In the genomic region with DNA sequence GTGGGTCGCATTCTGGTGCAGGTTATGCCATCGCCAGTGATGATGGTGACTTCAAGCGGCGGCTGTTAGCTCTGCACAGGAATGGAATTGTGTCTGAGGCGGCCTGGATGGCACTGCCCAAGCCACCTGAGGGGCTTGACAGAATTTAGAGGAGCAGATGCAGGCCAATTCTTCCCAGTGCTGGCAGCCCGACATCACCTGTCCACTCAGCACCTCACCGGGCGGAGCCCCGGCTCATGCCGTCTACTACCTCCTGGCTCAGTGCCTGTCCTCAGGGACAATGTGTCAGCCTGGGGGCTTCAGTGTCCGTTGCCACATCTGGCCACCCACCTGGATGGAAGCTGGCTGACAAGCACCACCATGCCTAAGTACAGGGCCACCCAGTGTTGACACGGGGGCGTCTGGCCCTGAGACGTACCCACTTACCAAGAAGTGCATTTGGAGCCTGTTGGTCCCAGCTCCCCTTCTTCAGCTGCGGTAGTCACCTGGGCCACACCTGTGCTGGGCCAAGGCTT, we compare ENCODE assay signal across 1 cellular context.
TF ChIP-seq lines count a peak whose summit lies in the region.

No MANE protein-coding gene starts in this region.

TF ChIP-seq in WTC11, 78 proteins besides CTCF, POLR2A, EP300 and RAD21 (continued from another document):
- TF ChIP-seq, protein P1, sequence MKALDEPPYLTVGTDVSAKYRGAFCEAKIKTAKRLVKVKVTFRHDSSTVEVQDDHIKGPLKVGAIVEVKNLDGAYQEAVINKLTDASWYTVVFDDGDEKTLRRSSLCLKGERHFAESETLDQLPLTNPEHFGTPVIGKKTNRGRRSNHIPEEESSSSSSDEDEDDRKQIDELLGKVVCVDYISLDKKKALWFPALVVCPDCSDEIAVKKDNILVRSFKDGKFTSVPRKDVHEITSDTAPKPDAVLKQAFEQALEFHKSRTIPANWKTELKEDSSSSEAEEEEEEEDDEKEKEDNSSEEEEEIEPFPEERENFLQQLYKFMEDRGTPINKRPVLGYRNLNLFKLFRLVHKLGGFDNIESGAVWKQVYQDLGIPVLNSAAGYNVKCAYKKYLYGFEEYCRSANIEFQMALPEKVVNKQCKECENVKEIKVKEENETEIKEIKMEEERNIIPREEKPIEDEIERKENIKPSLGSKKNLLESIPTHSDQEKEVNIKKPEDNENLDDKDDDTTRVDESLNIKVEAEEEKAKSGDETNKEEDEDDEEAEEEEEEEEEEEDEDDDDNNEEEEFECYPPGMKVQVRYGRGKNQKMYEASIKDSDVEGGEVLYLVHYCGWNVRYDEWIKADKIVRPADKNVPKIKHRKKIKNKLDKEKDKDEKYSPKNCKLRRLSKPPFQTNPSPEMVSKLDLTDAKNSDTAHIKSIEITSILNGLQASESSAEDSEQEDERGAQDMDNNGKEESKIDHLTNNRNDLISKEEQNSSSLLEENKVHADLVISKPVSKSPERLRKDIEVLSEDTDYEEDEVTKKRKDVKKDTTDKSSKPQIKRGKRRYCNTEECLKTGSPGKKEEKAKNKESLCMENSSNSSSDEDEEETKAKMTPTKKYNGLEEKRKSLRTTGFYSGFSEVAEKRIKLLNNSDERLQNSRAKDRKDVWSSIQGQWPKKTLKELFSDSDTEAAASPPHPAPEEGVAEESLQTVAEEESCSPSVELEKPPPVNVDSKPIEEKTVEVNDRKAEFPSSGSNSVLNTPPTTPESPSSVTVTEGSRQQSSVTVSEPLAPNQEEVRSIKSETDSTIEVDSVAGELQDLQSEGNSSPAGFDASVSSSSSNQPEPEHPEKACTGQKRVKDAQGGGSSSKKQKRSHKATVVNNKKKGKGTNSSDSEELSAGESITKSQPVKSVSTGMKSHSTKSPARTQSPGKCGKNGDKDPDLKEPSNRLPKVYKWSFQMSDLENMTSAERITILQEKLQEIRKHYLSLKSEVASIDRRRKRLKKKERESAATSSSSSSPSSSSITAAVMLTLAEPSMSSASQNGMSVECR (CRISPR knock-in tag; IDR thresholded peaks at IDR 0.05; ENCODE audit: borderline replicate concordance), result no peak
- TF ChIP-seq, protein P2, sequence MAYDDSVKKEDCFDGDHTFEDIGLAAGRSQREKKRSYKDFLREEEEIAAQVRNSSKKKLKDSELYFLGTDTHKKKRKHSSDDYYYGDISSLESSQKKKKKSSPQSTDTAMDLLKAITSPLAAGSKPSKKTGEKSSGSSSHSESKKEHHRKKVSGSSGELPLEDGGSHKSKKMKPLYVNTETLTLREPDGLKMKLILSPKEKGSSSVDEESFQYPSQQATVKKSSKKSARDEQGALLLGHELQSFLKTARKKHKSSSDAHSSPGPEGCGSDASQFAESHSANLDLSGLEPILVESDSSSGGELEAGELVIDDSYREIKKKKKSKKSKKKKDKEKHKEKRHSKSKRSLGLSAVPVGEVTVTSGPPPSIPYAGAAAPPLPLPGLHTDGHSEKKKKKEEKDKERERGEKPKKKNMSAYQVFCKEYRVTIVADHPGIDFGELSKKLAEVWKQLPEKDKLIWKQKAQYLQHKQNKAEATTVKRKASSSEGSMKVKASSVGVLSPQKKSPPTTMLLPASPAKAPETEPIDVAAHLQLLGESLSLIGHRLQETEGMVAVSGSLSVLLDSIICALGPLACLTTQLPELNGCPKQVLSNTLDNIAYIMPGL (CRISPR knock-in tag; IDR thresholded peaks at IDR 0.05), result no peak
- no peak for TF ChIP-seq TEAD4 (CRISPR knock-in tag; IDR thresholded peaks at IDR 0.05)
- no peak for TF ChIP-seq OVOL2 (CRISPR knock-in tag; IDR thresholded peaks at IDR 0.05; ENCODE audit: borderline replicate concordance)
- TF ChIP-seq, protein P3, sequence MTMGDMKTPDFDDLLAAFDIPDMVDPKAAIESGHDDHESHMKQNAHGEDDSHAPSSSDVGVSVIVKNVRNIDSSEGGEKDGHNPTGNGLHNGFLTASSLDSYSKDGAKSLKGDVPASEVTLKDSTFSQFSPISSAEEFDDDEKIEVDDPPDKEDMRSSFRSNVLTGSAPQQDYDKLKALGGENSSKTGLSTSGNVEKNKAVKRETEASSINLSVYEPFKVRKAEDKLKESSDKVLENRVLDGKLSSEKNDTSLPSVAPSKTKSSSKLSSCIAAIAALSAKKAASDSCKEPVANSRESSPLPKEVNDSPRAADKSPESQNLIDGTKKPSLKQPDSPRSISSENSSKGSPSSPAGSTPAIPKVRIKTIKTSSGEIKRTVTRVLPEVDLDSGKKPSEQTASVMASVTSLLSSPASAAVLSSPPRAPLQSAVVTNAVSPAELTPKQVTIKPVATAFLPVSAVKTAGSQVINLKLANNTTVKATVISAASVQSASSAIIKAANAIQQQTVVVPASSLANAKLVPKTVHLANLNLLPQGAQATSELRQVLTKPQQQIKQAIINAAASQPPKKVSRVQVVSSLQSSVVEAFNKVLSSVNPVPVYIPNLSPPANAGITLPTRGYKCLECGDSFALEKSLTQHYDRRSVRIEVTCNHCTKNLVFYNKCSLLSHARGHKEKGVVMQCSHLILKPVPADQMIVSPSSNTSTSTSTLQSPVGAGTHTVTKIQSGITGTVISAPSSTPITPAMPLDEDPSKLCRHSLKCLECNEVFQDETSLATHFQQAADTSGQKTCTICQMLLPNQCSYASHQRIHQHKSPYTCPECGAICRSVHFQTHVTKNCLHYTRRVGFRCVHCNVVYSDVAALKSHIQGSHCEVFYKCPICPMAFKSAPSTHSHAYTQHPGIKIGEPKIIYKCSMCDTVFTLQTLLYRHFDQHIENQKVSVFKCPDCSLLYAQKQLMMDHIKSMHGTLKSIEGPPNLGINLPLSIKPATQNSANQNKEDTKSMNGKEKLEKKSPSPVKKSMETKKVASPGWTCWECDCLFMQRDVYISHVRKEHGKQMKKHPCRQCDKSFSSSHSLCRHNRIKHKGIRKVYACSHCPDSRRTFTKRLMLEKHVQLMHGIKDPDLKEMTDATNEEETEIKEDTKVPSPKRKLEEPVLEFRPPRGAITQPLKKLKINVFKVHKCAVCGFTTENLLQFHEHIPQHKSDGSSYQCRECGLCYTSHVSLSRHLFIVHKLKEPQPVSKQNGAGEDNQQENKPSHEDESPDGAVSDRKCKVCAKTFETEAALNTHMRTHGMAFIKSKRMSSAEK (CRISPR knock-in tag; IDR thresholded peaks at IDR 0.05; ENCODE audit: borderline replicate concordance), result no peak
- TF ChIP-seq CREM (CRISPR knock-in tag; IDR thresholded peaks at IDR 0.05), result no peak
- TF ChIP-seq GRHL2 (CRISPR knock-in tag; IDR thresholded peaks at IDR 0.05; ENCODE audit: insufficient replicate concordance, severe bottlenecking), result no peak
- TF ChIP-seq ZNF416 (CRISPR knock-in tag; IDR thresholded peaks at IDR 0.05), result no peak
- TF ChIP-seq GABPB1 (CRISPR knock-in tag; IDR thresholded peaks at IDR 0.05), result no peak
- TF ChIP-seq, protein P4, sequence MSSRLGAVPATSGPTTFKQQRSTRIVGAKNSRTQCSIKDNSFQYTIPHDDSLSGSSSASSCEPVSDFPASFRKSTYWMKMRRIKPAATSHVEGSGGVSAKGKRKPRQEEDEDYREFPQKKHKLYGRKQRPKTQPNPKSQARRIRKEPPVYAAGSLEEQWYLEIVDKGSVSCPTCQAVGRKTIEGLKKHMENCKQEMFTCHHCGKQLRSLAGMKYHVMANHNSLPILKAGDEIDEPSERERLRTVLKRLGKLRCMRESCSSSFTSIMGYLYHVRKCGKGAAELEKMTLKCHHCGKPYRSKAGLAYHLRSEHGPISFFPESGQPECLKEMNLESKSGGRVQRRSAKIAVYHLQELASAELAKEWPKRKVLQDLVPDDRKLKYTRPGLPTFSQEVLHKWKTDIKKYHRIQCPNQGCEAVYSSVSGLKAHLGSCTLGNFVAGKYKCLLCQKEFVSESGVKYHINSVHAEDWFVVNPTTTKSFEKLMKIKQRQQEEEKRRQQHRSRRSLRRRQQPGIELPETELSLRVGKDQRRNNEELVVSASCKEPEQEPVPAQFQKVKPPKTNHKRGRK (CRISPR knock-in tag; IDR thresholded peaks at IDR 0.05; ENCODE audit: borderline replicate concordance), result no peak
- TF ChIP-seq NFATC4 (CRISPR knock-in tag; IDR thresholded peaks at IDR 0.05), result no peak
